Comparison of ENCODE assay signal across 13 cellular contexts in genomic region chr18:21052385-21052784, GRCh38.
"Had no signal": no experiment of that assay in that cellular context is flagged by ENCODE, and none has a peak within 500 bp of the region (broad histone marks: within the 10 kb centered on the region; RNA-seq: fewer than 3 reads in every experiment).

No MANE protein-coding gene starts in this region.

- DNase-seq: activated B cell treated with CpG ODN at 0.5 μM for 24 hours; activated CD4-positive, alpha-beta T cell treated with anti-CD3 and anti-CD28 coated beads for 48 hours; activated CD8-positive, alpha-beta T cell treated with anti-CD3 and anti-CD28 coated beads for 36 hours; activated effector memory CD4-positive, alpha-beta T cell treated with anti-CD3 and anti-CD28 coated beads, Interleukin-2, amount 50 U/mL, for 16 hours; activated T-cell treated with anti-CD3 and anti-CD28 coated beads, Interleukin-2, amount 50 U/mL, for 4 hours; cerebellar nuclear complex; dermis blood vessel endothelial cell; islet precursor cell; natural killer cell; stimulated activated naive CD8-positive, alpha-beta T cell treated with anti-CD3 and anti-CD28 coated beads, Interleukin-15, Interleukin-2, amounts not matched to agents 100 U/mL and 50 U/mL, for 24 hours had no signal

- H3K36me3 Mint-ChIP-seq: activated naive CD4-positive, alpha-beta T cell treated with anti-CD3 and anti-CD28 coated beads, Interleukin-2, amount 50 U/mL, for 72 hours; natural killer cell had no signal

- H3K4me3 Mint-ChIP-seq: activated B cell treated with CpG ODN at 0.5 μM for 24 hours; activated CD8-positive, alpha-beta T cell treated with anti-CD3 and anti-CD28 coated beads for 36 hours; activated T-cell treated with anti-CD3 and anti-CD28 coated beads, Interleukin-2, amount 50 U/mL, for 4 hours; memory B cell; natural killer cell; type B pancreatic cell had no signal

- H3K27me3 Mint-ChIP-seq: activated B cell treated with CpG ODN at 0.5 μM for 24 hours; activated CD8-positive, alpha-beta T cell treated with anti-CD3 and anti-CD28 coated beads for 36 hours; memory B cell; type B pancreatic cell had no signal

- ATAC-seq: activated CD8-positive, alpha-beta T cell treated with anti-CD3 and anti-CD28 coated beads for 36 hours; activated naive CD4-positive, alpha-beta T cell treated with anti-CD3 and anti-CD28 coated beads, Interleukin-2, amount 50 U/mL, for 72 hours; activated T-cell treated with anti-CD3 and anti-CD28 coated beads, Interleukin-2, amount 50 U/mL, for 4 hours; stimulated activated naive CD8-positive, alpha-beta T cell treated with anti-CD3 and anti-CD28 coated beads, Interleukin-15, Interleukin-2, amounts not matched to agents 100 U/mL and 50 U/mL, for 24 hours had no signal

- H3K9me3 Mint-ChIP-seq: activated B cell treated with CpG ODN at 0.5 μM for 24 hours; activated CD8-positive, alpha-beta T cell treated with anti-CD3 and anti-CD28 coated beads for 36 hours; activated naive CD4-positive, alpha-beta T cell treated with anti-CD3 and anti-CD28 coated beads, Interleukin-2, amount 50 U/mL, for 72 hours; activated T-cell treated with anti-CD3 and anti-CD28 coated beads, Interleukin-2, amount 50 U/mL, for 4 hours; memory B cell; natural killer cell; type B pancreatic cell had no signal

- H3K27ac Mint-ChIP-seq: activated B cell treated with CpG ODN at 0.5 μM for 24 hours; activated CD8-positive, alpha-beta T cell treated with anti-CD3 and anti-CD28 coated beads for 36 hours; activated naive CD4-positive, alpha-beta T cell treated with anti-CD3 and anti-CD28 coated beads, Interleukin-2, amount 50 U/mL, for 72 hours; type B pancreatic cell had no signal
